24 cellular contexts compared by ENCODE assay signal in the genomic region with DNA sequence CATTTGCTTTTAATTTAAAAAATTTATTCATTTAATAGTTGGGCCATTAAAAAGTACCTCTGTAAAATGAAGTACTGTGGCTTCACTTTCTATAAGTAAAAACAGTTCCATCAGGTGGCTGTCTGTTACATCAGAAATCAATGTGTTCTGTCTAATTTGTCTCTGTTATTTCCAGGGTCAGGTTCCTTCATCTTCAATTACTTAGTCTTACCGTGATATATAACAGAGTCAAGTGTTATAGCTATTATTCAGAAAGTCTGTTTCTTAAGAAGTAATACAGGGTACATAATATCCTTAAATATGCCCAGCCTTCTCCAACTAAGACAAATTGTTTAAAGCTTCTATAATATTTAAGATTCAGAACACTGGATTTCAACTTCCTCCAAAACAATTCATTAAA.
"Had no signal": no experiment of that assay in that cellular context is flagged by ENCODE, and none has a peak within 500 bp of the region (broad histone marks: within the 10 kb centered on the region; RNA-seq: fewer than 3 reads in every experiment).

No MANE protein-coding gene starts in this region.

- H3K4me2 ChIP-seq: hepatocyte had no signal

- H3K79me2 ChIP-seq: hepatocyte had no signal

- H3K27ac ChIP-seq: colonic mucosa, coronary artery, dorsolateral prefrontal cortex, epithelial cell of prostate, esophagus muscularis mucosa, esophagus squamous epithelium, foreskin keratinocyte, gastrocnemius medialis, gastroesophageal sphincter, heart left ventricle, heart right ventricle, hepatocyte had no signal

- DNase-seq: colonic mucosa; cortex of kidney; dermis blood vessel endothelial cell; dorsolateral prefrontal cortex; effector CD4-positive, alpha-beta T cell; effector CD8-positive, alpha-beta T cell; effector memory CD4-positive, alpha-beta T cell; effector memory CD8-positive, alpha-beta T cell; endodermal cell; esophagus squamous epithelium; foreskin fibroblast; foreskin keratinocyte; foreskin melanocyte; gastrocnemius medialis; glutamatergic neuron; head of caudate nucleus; heart left ventricle; heart right ventricle had no signal

- H2AFZ ChIP-seq: hepatocyte had no signal

- H3K4me3 ChIP-seq: colonic mucosa, coronary artery, dorsolateral prefrontal cortex, esophagus muscularis mucosa, esophagus squamous epithelium, gastrocnemius medialis, gastroesophageal sphincter, heart left ventricle, heart right ventricle, hepatocyte had no signal

- H3K27me3 ChIP-seq: colonic mucosa, dorsolateral prefrontal cortex, esophagus muscularis mucosa, esophagus squamous epithelium, foreskin keratinocyte, gastrocnemius medialis, gastroesophageal sphincter, heart left ventricle, heart right ventricle, hepatocyte had no signal

- H3K9me3 ChIP-seq: colonic mucosa, esophagus muscularis mucosa, esophagus squamous epithelium, gastrocnemius medialis, gastroesophageal sphincter, heart left ventricle, heart right ventricle had no signal

- H3K36me3 ChIP-seq: colonic mucosa, esophagus muscularis mucosa, esophagus squamous epithelium, gastrocnemius medialis, gastroesophageal sphincter, heart left ventricle, heart right ventricle had no signal

- ATAC-seq: effector memory CD8-positive, alpha-beta T cell; esophagus mucosa; foreskin keratinocyte; gastrocnemius medialis; gastroesophageal sphincter; heart left ventricle; heart right ventricle had no signal

- H3K4me1 ChIP-seq: colonic mucosa, esophagus muscularis mucosa, esophagus squamous epithelium, foreskin keratinocyte, gastrocnemius medialis, gastroesophageal sphincter, heart left ventricle, heart right ventricle had no signal
